Comparison of ENCODE assay signal across 11 cellular contexts in the genomic region with DNA sequence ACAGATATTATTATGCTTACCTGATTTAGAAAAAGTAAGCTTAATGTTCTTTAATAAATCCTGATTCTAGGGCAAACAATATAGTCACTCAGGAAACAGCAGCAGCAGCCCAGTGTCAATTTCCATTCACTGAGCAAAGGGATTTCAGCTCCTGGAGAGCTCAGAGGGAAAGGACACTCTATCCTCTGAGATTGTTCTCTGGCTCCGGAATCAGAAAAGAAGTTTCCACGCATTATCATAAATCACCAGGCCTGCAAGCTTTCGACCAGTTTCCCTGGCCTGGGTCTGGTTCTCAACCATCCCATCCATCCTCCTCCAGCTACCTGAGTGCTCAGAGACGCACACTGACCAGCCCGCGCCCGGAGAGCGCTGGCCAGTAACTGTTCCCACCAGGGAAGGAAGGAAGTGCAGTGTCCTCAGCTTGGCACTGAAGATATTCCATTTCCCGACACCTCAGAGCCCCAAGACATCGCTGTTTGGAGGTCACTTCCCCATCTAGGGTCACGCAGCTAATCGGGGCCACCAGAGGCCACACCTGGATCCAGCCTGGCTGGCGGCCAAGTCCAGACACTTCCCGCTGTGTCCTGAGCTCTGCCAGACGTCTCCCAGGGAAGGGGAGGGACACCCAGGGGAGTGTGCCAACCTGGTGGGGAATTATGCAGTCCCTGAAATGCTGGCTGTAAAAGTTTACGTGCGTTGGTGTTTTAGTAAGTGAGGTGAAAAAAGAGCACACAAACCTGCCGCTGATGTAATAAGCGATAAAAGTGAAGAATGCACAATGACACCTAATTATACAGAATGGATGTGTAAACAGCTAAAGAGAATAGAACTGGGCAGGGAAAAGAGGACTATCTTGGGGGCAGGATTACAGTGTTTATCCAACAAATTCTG. TPM values are rescaled to one million over a fixed set of nuclear protein-coding genes. Genes with fewer than 3 reads are reported as not detected.
A peak's percentile ranks its signal among the peaks of the same experiment; 100 is the strongest.
DNase-seq lines count a peak whose midpoint lies in the region; ATAC-seq and TF ChIP-seq lines count a peak whose summit lies in the region.
"Had no signal": no experiment of that assay in that cellular context is flagged by ENCODE, and none has a peak within 500 bp of the region (broad histone marks: within the 10 kb centered on the region; RNA-seq: fewer than 3 reads in every experiment).

No MANE protein-coding gene starts in this region.

- H3K4me2 ChIP-seq in hepatocyte = peak overlapping the region; percentile 28

- H3K9me2 ChIP-seq in hepatocyte (replicated peaks; ENCODE audit: insufficient read depth) = no peaks in the 10 kb centered on the region

- peaks cover 0 to 27% (median 19%) of the 10 kb centered on the region in 4 donors for H3K4me1 ChIP-seq in Peyer's patch
- H3K4me1 ChIP-seq in hepatocyte (ENCODE audit: insufficient read depth) = peaks cover 36% of the 10 kb centered on the region

- DNase-seq in NCI-H1092 (lab: John Stamatoyannopoulos, UW) = peak; percentile 35
- DNase-seq in Peyer's patch = peak in 2 of 3 donors; percentile 65 to 69
- DNase-seq in hepatocyte (ENCODE audit: low spot score) = peak; percentile 49
- DNase-seq in activated naive CD4-positive, alpha-beta T cell treated with anti-CD3 and anti-CD28 coated beads for 36 hours = no peak
- no peak for DNase-seq in SW480 (ENCODE audit: low spot score)
- no peak for DNase-seq in NCI-H1694 treated with DMSO at 0.1 percent for 48 hours (lab: John Stamatoyannopoulos, UW)
- DNase-seq: KG1 had no signal

- H4K20me1 ChIP-seq in hepatocyte (ENCODE audit: insufficient read depth, poor library complexity, severe bottlenecking) = peaks cover 16% of the 10 kb centered on the region

- no peak for TF ChIP-seq CTCF in Peyer's patch (IDR thresholded peaks at IDR 0.05)
- TF ChIP-seq CTCF in hepatocyte (IDR thresholded peaks at IDR 0.05; ENCODE audit: poor library complexity) = no peak

- no peak overlapping the region for H2AFZ ChIP-seq in hepatocyte

- peak overlapping the region; percentile 24 for H3K4me3 Mint-ChIP-seq in stimulated activated memory B cell treated with anti-CD40 and anti-IgM and Interleukin-4, amounts not matched to agents 10 μg/mL and 1 μg/mL and 100 μg/mL, for 72 hours
- H3K4me3 Mint-ChIP-seq in activated naive CD4-positive, alpha-beta T cell treated with anti-CD3 and anti-CD28 coated beads for 36 hours = no peak overlapping the region

- peaks cover 3% of the 10 kb centered on the region for H3K9me3 Mint-ChIP-seq in stimulated activated memory B cell treated with anti-CD40 and anti-IgM and Interleukin-4, amounts not matched to agents 10 μg/mL and 1 μg/mL and 100 μg/mL, for 72 hours
- H3K9me3 Mint-ChIP-seq in activated naive CD4-positive, alpha-beta T cell treated with anti-CD3 and anti-CD28 coated beads for 36 hours = no peaks in the 10 kb centered on the region

- no peaks in the 10 kb centered on the region for H3K27me3 ChIP-seq in Peyer's patch
- H3K27me3 ChIP-seq in hepatocyte = no peaks in the 10 kb centered on the region
- H3K27me3 ChIP-seq: SJSA1 had no signal

- H3K27ac ChIP-seq in Peyer's patch = peak overlapping the region in 2 of 4 donors; percentile 38 to 82
- peak overlapping the region; percentile 55 for H3K27ac ChIP-seq in hepatocyte
- H3K27ac ChIP-seq: SJSA1 had no signal

- peaks cover 56% of the 10 kb centered on the region for H3K36me3 Mint-ChIP-seq in stimulated activated memory B cell treated with anti-CD40 and anti-IgM and Interleukin-4, amounts not matched to agents 10 μg/mL and 1 μg/mL and 100 μg/mL, for 72 hours
- peaks cover 2% of the 10 kb centered on the region for H3K36me3 Mint-ChIP-seq in activated naive CD4-positive, alpha-beta T cell treated with anti-CD3 and anti-CD28 coated beads for 36 hours (ENCODE audit: low read depth)

- H3K36me3 ChIP-seq in Peyer's patch (peaks cover 0 to 17% (median 0%) of the 10 kb centered on the region in 3 donors), hepatocyte (replicated peaks; ENCODE audit: insufficient read depth, low read depth) (no peaks in the 10 kb centered on the region)

- H3K79me2 ChIP-seq in hepatocyte = peaks cover 61% of the 10 kb centered on the region

- WGBS in hepatocyte (ENCODE audit: low lambda C conversion rate, missing lambda C conversion rate) = 57% methylated on average over 19 of the region's 19 CpGs

- CTCF ChIA-PET in activated naive CD4-positive, alpha-beta T cell treated with anti-CD3 and anti-CD28 coated beads for 36 hours (lab: Charles Lee) = interaction anchor here (0.8 to 1.8 kb wide), 8 partner anchors 10 to 488 kb away, joined by 3 to 6 read pairs (median 4); no protein-coding TSS in a partner anchor

- H3K4me1 Mint-ChIP-seq in stimulated activated memory B cell treated with anti-CD40 and anti-IgM and Interleukin-4, amounts not matched to agents 10 μg/mL and 1 μg/mL and 100 μg/mL, for 72 hours = peaks cover 85% of the 10 kb centered on the region
- H3K4me1 Mint-ChIP-seq in activated naive CD4-positive, alpha-beta T cell treated with anti-CD3 and anti-CD28 coated beads for 36 hours (ENCODE audit: low read depth) = peaks cover 34% of the 10 kb centered on the region

- H3K27ac Mint-ChIP-seq in stimulated activated memory B cell treated with anti-CD40 and anti-IgM and Interleukin-4, amounts not matched to agents 10 μg/mL and 1 μg/mL and 100 μg/mL, for 72 hours = peak overlapping the region; percentile 94
- no peak overlapping the region for H3K27ac Mint-ChIP-seq in activated naive CD4-positive, alpha-beta T cell treated with anti-CD3 and anti-CD28 coated beads for 36 hours

- no peaks in the 10 kb centered on the region for H3K27me3 Mint-ChIP-seq in stimulated activated memory B cell treated with anti-CD40 and anti-IgM and Interleukin-4, amounts not matched to agents 10 μg/mL and 1 μg/mL and 100 μg/mL, for 72 hours
- H3K27me3 Mint-ChIP-seq in activated naive CD4-positive, alpha-beta T cell treated with anti-CD3 and anti-CD28 coated beads for 36 hours (ENCODE audit: low read depth) = no peaks in the 10 kb centered on the region

- H3K9me3 ChIP-seq in Peyer's patch (no peaks in the 10 kb centered on the region), hepatocyte (ENCODE audit: low read depth) (no peaks in the 10 kb centered on the region)
- H3K9me3 ChIP-seq: SJSA1 had no signal

- TF ChIP-seq POLR2A in Peyer's patch (IDR thresholded peaks at IDR 0.05) = no peak

- intact Hi-C loops in activated naive CD4-positive, alpha-beta T cell treated with anti-CD3 and anti-CD28 coated beads for 36 hours (cut with micrococcal nuclease) = no loop called here

- no peak for ATAC-seq in stimulated activated memory B cell treated with anti-CD40 and anti-IgM and Interleukin-4, amounts not matched to agents 10 μg/mL and 1 μg/mL and 100 μg/mL, for 72 hours
- no peak for ATAC-seq in HG03097 (IDR thresholded peaks at IDR 0.05; ENCODE audit: low FRiP score, unreplicated experiment)

- no peak overlapping the region for H3K4me3 ChIP-seq in Peyer's patch
- H3K4me3 ChIP-seq in hepatocyte = no peak overlapping the region
- H3K4me3 ChIP-seq: SJSA1 had no signal

RNA-seq across cellular contexts. Expression of gene EPS15L1, which starts 29.1 kb away (rescaled TPM):
- total RNA-seq in Peyer's patch = 10 to 100 TPM; 18.2 to 37.0 (median 35.2) TPM
- 10.2 and 15.9 TPM in 2 replicates for total RNA-seq in hepatocyte
- 26.8 and 27.7 TPM in 2 replicates for polyA plus RNA-seq in hepatocyte
- total RNA-seq in activated naive CD4-positive, alpha-beta T cell treated with anti-CD3 and anti-CD28 coated beads for 36 hours = 10 to 100 TPM; 17.3 to 21.0 TPM

RNA-seq across cellular contexts. Expression of gene CALR3, which starts 53.3 kb away (rescaled TPM):
- not detected for total RNA-seq in Peyer's patch
- total RNA-seq in hepatocyte = not detected in 2 replicates
- not detected in 2 replicates for polyA plus RNA-seq in hepatocyte
- total RNA-seq in activated naive CD4-positive, alpha-beta T cell treated with anti-CD3 and anti-CD28 coated beads for 36 hours = not detected
- total RNA-seq: mononuclear cell, SJSA1 had no signal

RNA-seq across cellular contexts. Expression of gene C19orf44, which starts 53.6 kb away (rescaled TPM):
- total RNA-seq in Peyer's patch (10 to 100 TPM in 1 of 4 donors, 1 to 10 TPM in 3; 3.7 to 13.2 (median 8.0) TPM), hepatocyte (2.2 and 3.0 TPM in 2 replicates)
- 2.5 and 2.9 TPM in 2 replicates for polyA plus RNA-seq in hepatocyte
- 1 to 10 TPM; 2.1 to 2.6 TPM for total RNA-seq in activated naive CD4-positive, alpha-beta T cell treated with anti-CD3 and anti-CD28 coated beads for 36 hours

Comparison
In these comparisons a context has a peak if more than half of its experiments do, and no peak if none do; other contexts are left out.
1. DNase-seq: peak in NCI-H1092 (single experiment), Peyer's patch (2 of 3) and hepatocyte (single experiment); none in activated naive CD4-positive, alpha-beta T cell treated with anti-CD3 and anti-CD28 coated beads for 36 hours (single experiment), SW480 (single experiment) and NCI-H1694 treated with DMSO at 0.1 percent for 48 hours (single experiment).